Comparison of ENCODE assay signal across 8 cellular contexts in the genomic region with DNA sequence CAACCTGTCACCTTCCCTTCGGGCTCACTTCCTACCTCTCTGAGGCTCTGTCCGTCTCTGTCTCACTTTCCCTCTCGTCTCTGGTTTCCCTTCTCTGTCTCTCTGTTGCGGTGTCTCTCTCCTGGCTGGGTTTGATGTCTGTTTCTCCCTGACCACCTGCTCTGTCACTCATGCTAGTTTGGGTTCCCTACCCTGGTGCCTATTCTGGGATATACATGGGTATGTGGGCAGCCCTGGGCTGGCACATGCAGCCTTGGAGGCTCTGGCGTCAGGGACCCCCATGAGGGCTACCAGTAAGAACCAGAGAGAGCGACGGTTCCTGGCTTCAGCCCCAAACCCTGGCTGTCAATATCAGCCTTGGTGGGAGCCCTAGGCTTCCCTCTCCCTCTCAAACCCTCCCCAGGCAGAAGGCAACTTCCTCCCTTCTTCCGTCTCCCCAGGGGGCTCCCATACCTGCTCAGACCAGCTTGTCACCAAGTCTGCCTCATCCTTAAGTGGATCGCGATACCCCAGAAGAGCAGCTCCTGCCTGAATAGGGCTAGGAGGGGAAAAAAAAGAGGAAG. TPM values are rescaled to one million over a fixed set of nuclear protein-coding genes. Genes with fewer than 3 reads are reported as not detected.
DNase-seq lines count a peak whose midpoint lies in the region; ATAC-seq, FAIRE-seq and TF ChIP-seq lines count a peak whose summit lies in the region.
"Had no signal": no experiment of that assay in that cellular context is flagged by ENCODE, and none has a peak within 500 bp of the region (broad histone marks: within the 10 kb centered on the region; RNA-seq: fewer than 3 reads in every experiment).

No MANE protein-coding gene starts in this region.

- 40 to 65% (median 57%) methylated on average over 4 to 10 of the region's 10 CpGs for WGBS in small intestine, 3 donors

- no peaks in the 10 kb centered on the region for H3K27me3 ChIP-seq in Peyer's patch
- no peaks in the 10 kb centered on the region for H3K27me3 ChIP-seq in small intestine (ENCODE audit: control insufficient read depth in 2 of 2, insufficient read depth in 2 of 2, low read length in 2 of 2)

- DNase-seq in Peyer's patch, result no peak
- no peak for DNase-seq in fibroblast of pulmonary artery (ENCODE audit: low read depth)
- no peak for DNase-seq in small intestine
- no peak for DNase-seq in NCI-H1105 (lab: John Stamatoyannopoulos, UW)
- no peak for DNase-seq in DMS 273 treated with DMSO at 0.1 percent for 48 hours (lab: John Stamatoyannopoulos, UW)

- H3K4me3 ChIP-seq in Peyer's patch (peak overlapping the region; percentile 14 to 51 (median 31)), fibroblast of pulmonary artery (replicated peaks; ENCODE audit: low read depth, low read length) (peak overlapping the region; percentile 58), small intestine (ENCODE audit: low read depth in 1 of 2, low read length in 2 of 2) (peak overlapping the region in 1 of 2 donors; percentile 45)

- peak in 1 of 2 donors; percentile 21 for TF ChIP-seq POLR2A in Peyer's patch (IDR thresholded peaks at IDR 0.05)

- ATAC-seq in GM19463 (IDR thresholded peaks at IDR 0.05; ENCODE audit: unreplicated experiment) (peak; percentile 5), GM21576 (IDR thresholded peaks at IDR 0.05; ENCODE audit: unreplicated experiment) (no peak)

- no peak for FAIRE-seq in small intestine (lab: Jason Lieb, UNC)
- FAIRE-seq: TTC549 had no signal

- peak overlapping the region; percentile 60 to 85 (median 76) for H3K27ac ChIP-seq in Peyer's patch
- peak overlapping the region; percentile 53 to 93 for H3K27ac ChIP-seq in small intestine (ENCODE audit: low read depth in 1 of 2, low read length in 1 of 2)

- H3K4me1 ChIP-seq in Peyer's patch (no peaks in the 10 kb centered on the region), small intestine (ENCODE audit: control insufficient read depth in 2 of 2, insufficient read depth in 1 of 2, low read depth in 1 of 2, low read length in 1 of 2) (no peaks in the 10 kb centered on the region)

- no peak for TF ChIP-seq CTCF in Peyer's patch (IDR thresholded peaks at IDR 0.05)
- no peak for TF ChIP-seq CTCF in fibroblast of pulmonary artery (IDR thresholded peaks at IDR 0.05; ENCODE audit: low read length, missing control alignments)

- H3K36me3 ChIP-seq in Peyer's patch (no peaks in the 10 kb centered on the region), small intestine (ENCODE audit: control insufficient read depth in 2 of 2, insufficient read depth in 2 of 2, low read length in 2 of 2) (no peaks in the 10 kb centered on the region)

- no peaks in the 10 kb centered on the region for H3K9me3 ChIP-seq in Peyer's patch
- H3K9me3 ChIP-seq in small intestine (ENCODE audit: control insufficient read depth, low read depth), result no peaks in the 10 kb centered on the region

RNA-seq across cellular contexts. Expression of gene DNASE1L1, which starts 0.3 kb away (rescaled TPM):
- 10 to 100 TPM; 23.9 to 41.2 (median 32.2) TPM for total RNA-seq in Peyer's patch
- 10 to 100 TPM; 17.0 to 24.0 (median 19.5) TPM for polyA plus RNA-seq in small intestine

RNA-seq across cellular contexts. Expression of gene TAFAZZIN, which starts 2.6 kb away (rescaled TPM):
- total RNA-seq in Peyer's patch, result 100 to 1,000 TPM; 105 to 147 (median 112) TPM
- polyA plus RNA-seq in small intestine, result 10 to 100 TPM; 31.8 to 78.3 (median 60.8) TPM

RNA-seq across cellular contexts. Expression of gene RPL10, which starts 10.6 kb away (rescaled TPM):
- 1,000 to 10,000 TPM; 1,992 to 4,644 (median 2,626) TPM for total RNA-seq in Peyer's patch
- 1,000 to 10,000 TPM; 3,043 to 5,653 (median 5,246) TPM for polyA plus RNA-seq in small intestine

RNA-seq across cellular contexts. Expression of gene ATP6AP1, which starts 19.7 kb away (rescaled TPM):
- total RNA-seq in Peyer's patch, result 10 to 100 TPM; 11.6 to 80.0 (median 54.9) TPM
- 10 to 100 TPM; 34.0 to 73.7 (median 41.1) TPM for polyA plus RNA-seq in small intestine

RNA-seq across cellular contexts. Expression of gene GDI1, which starts 28.2 kb away (rescaled TPM):
- total RNA-seq in Peyer's patch, result 100 to 1,000 TPM in 2 of 4 donors, 10 to 100 TPM in 2; 65.2 to 278 (median 117) TPM
- polyA plus RNA-seq in small intestine, result 10 to 100 TPM; 59.2 to 65.9 (median 59.3) TPM
